Comparison of ENCODE assay signal across 8 cellular contexts in genomic region chr5:321726-322251, GRCh38. TPM values are rescaled to one million over a fixed set of nuclear protein-coding genes. Genes with fewer than 3 reads are reported as not detected.
DNase-seq lines count a peak whose midpoint lies in the region; ATAC-seq and TF ChIP-seq lines count a peak whose summit lies in the region.

No MANE protein-coding gene starts in this region.

- WGBS in urinary bladder: 1% methylated on average over 67 of the region's 67 CpGs

- H3K27me3 Mint-ChIP-seq in glutamatergic neuron (ENCODE audit: unreplicated experiment): peaks cover 16% of the 10 kb centered on the region

- DNase-seq in AG09309 (ENCODE audit: low read depth) (no peak), NB4 (ENCODE audit: low read depth) (no peak), glutamatergic neuron (no peak), NCI-H1092 (lab: John Stamatoyannopoulos, UW) (no peak), medulla oblongata (ENCODE audit: extremely low spot score) (no peak)

- no peaks in the 10 kb centered on the region for H3K36me3 Mint-ChIP-seq in glutamatergic neuron (ENCODE audit: unreplicated experiment)

- H3K9me3 Mint-ChIP-seq in glutamatergic neuron (ENCODE audit: unreplicated experiment): peaks cover 2% of the 10 kb centered on the region

- no peak overlapping the region for H3K4me3 Mint-ChIP-seq in glutamatergic neuron (ENCODE audit: unreplicated experiment)

- TF ChIP-seq POLR2A in NB4 (IDR thresholded peaks at IDR 0.05; ENCODE audit: extremely low read depth, insufficient read length): no peak

- TF ChIP-seq CTCF in AG09309 (IDR thresholded peaks at IDR 0.05; ENCODE audit: control insufficient read depth, insufficient read depth, low read depth, low read length, missing control alignments) (no peak), NB4 (IDR thresholded peaks at IDR 0.05; ENCODE audit: low read depth, low read length) (no peak), glutamatergic neuron (IDR thresholded peaks at IDR 0.05; ENCODE audit: partially characterized antibody, unreplicated experiment) (peak; percentile 1)

- H3K27ac ChIP-seq in urinary bladder (ENCODE audit: low read depth): peak overlapping the region; percentile 54

- H3K27ac Mint-ChIP-seq in glutamatergic neuron (ENCODE audit: unreplicated experiment): no peak overlapping the region

- ATAC-seq in GM19455 (IDR thresholded peaks at IDR 0.05; ENCODE audit: unreplicated experiment) (peak; percentile 15), GM18858 (IDR thresholded peaks at IDR 0.05; ENCODE audit: unreplicated experiment) (no peak)

- peaks cover 2% of the 10 kb centered on the region for H3K4me1 ChIP-seq in urinary bladder (ENCODE audit: insufficient read depth)

- H3K4me1 Mint-ChIP-seq in glutamatergic neuron (ENCODE audit: low read depth, unreplicated experiment): no peaks in the 10 kb centered on the region

- H3K4me3 ChIP-seq in AG09309 (ENCODE audit: control insufficient read depth, low read depth, low read length) (peak overlapping the region; percentile 94), NB4 (ENCODE audit: low read depth, low read length) (peak overlapping the region; percentile 37), urinary bladder (ENCODE audit: low read depth, low read length) (peak overlapping the region; percentile 69)

- no peaks in the 10 kb centered on the region for H3K36me3 ChIP-seq in urinary bladder (ENCODE audit: insufficient read depth)

RNA-seq across cellular contexts. Expression of gene AHRR, which starts 0.3 kb away (rescaled TPM):
- 2.0 TPM for total RNA-seq in glutamatergic neuron (ENCODE audit: unreplicated experiment)
- 6.7 TPM for total RNA-seq in urinary bladder
- 6.5 TPM for polyA plus RNA-seq in urinary bladder

RNA-seq across cellular contexts. Expression of gene PDCD6, which starts 50.3 kb away (rescaled TPM):
- total RNA-seq in glutamatergic neuron (ENCODE audit: unreplicated experiment) (56.9 TPM), urinary bladder (64.5 TPM)
- 140 TPM for polyA plus RNA-seq in urinary bladder

Comparison
In these comparisons a context has a peak if more than half of its experiments do, and no peak if none do; other contexts are left out.
1. H3K4me3 ChIP-seq: peak in every context shown above with its lines; median percentile 94 in AG09309; 69 in urinary bladder; 37 in NB4.